16 cellular contexts compared by ENCODE assay signal in the genomic region with DNA sequence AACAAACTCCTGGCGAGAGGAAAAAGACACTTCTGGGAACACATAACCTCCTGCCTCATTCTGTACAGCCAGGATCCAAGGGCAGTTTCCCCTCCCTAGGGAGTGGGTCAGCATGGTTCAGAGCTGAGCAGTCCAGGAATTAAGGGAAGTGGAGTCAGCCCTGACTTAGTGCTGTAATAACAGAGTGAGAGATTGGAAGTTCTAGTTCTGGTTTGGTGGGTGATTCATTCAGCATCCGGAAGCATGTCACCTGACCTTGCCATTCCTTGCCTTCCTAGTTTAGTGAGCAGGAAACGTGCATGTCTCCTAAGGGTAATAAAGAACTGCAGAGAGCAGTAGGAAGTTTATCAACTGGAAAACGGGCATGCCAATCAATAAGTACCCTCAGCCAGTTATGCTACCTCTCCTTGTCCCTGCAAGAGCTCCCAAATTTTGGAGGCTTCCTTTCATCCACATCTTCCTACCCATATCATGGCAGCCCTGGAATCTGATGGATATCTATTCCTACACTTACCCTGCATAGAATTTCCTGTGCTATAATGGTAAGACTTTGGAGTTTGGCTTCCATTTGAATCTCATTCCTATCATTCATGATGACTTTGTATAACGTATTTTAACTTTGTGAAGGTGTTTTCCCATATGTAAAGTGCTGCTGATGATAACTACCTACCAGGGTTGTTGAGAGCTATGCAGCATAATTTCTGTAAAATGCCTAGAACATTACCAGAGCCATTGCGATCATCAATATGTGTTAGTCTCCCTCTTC. TPM values are rescaled to one million over a fixed set of nuclear protein-coding genes. Genes with fewer than 3 reads are reported as not detected.
DNase-seq lines count a peak whose midpoint lies in the region; ATAC-seq and TF ChIP-seq lines count a peak whose summit lies in the region.
"Had no signal": no experiment of that assay in that cellular context is flagged by ENCODE, and none has a peak within 500 bp of the region (broad histone marks: within the 10 kb centered on the region; RNA-seq: fewer than 3 reads in every experiment).

No MANE protein-coding gene starts in this region.

- H2BK5ac ChIP-seq in mesenchymal stem cell (ENCODE audit: low read depth, low read length, poor library complexity, severe bottlenecking): no peak overlapping the region

- no peak overlapping the region for H3K9ac ChIP-seq in PC-3 (ENCODE audit: low read length)
- peak overlapping the region; percentile 37 for H3K9ac ChIP-seq in mesenchymal stem cell (ENCODE audit: low read length)

- H3K36me3 ChIP-seq in PC-3 (ENCODE audit: low read depth, low read length) (peaks cover 4% of the 10 kb centered on the region; the same call in 1 of the 2 replicates), esophagus (ENCODE audit: control insufficient read depth in 2 of 2, insufficient read depth in 2 of 2, low read length in 1 of 2) (no peaks in the 10 kb centered on the region), mesenchymal stem cell (ENCODE audit: control insufficient read depth in 1 of 2, insufficient read depth in 2 of 2, low read depth in 1 of 2, low read length in 2 of 2) (no peaks in the 10 kb centered on the region), body of pancreas (replicated peaks in 1 of 2; ENCODE audit: insufficient read depth in 1 of 2, low read depth in 2 of 2) (no peaks in the 10 kb centered on the region)

- TF ChIP-seq CTCF in PC-3 (conservative IDR thresholded peaks at IDR 0.05; ENCODE audit: low read depth, low read length) (no peak), body of pancreas (IDR thresholded peaks at IDR 0.05) (no peak)

- H3K27me3 Mint-ChIP-seq in activated naive CD4-positive, alpha-beta T cell treated with anti-CD3 and anti-CD28 coated beads for 36 hours (ENCODE audit: low read depth): peaks cover 14% of the 10 kb centered on the region

- DNase-seq in Daoy (ENCODE audit: low read depth) (peak; percentile 13), PC-3 (peak; percentile 61), mesenchymal stem cell (peak; percentile 38), body of pancreas (no peak)
- no peak for DNase-seq in activated CD4-positive, alpha-beta T cell treated with anti-CD3 and anti-CD28 coated beads for 4 hours
- no peak for DNase-seq in activated naive CD4-positive, alpha-beta T cell treated with anti-CD3 and anti-CD28 coated beads for 36 hours
- DNase-seq: activated B cell treated with CpG ODN at 0.5 μM for 24 hours, C1 segment of cervical spinal cord, GDM1, NCI-H1436 treated with DMSO at 0.1 percent for 48 hours, NCI-H774 had no signal

- H3K4me2 ChIP-seq in PC-3 (ENCODE audit: low read length): peak overlapping the region; percentile 35; the same call in 1 of the 2 replicates
- H3K4me2 ChIP-seq in mesenchymal stem cell (ENCODE audit: low read length, poor library complexity, severe bottlenecking): no peak overlapping the region

- ATAC-seq in PC-3 (peak; percentile 74), body of pancreas (no peak), HG03378 (IDR thresholded peaks at IDR 0.05; ENCODE audit: unreplicated experiment) (no peak)

- no peak overlapping the region for H2AK5ac ChIP-seq in mesenchymal stem cell (ENCODE audit: low read length, severe bottlenecking)

- no TSS peak for BruUV-seq in PC-3 (replicated peaks; lab: Mats Ljungman, UMichigan)

- no peak overlapping the region for H3K23ac ChIP-seq in mesenchymal stem cell (ENCODE audit: low read length in 2 of 2)

- H3K36me3 Mint-ChIP-seq in activated naive CD4-positive, alpha-beta T cell treated with anti-CD3 and anti-CD28 coated beads for 36 hours (ENCODE audit: low read depth): peaks cover 8% of the 10 kb centered on the region

- H2BK12ac ChIP-seq in mesenchymal stem cell (ENCODE audit: low read length in 2 of 2): no peak overlapping the region

- H3K4ac ChIP-seq in mesenchymal stem cell (ENCODE audit: low read depth in 1 of 2, low read length in 2 of 2): no peak overlapping the region

- H3K27ac Mint-ChIP-seq in activated naive CD4-positive, alpha-beta T cell treated with anti-CD3 and anti-CD28 coated beads for 36 hours: no peak overlapping the region
- H3K27ac Mint-ChIP-seq: activated B cell treated with CpG ODN at 0.5 μM for 24 hours; stimulated activated memory B cell treated with anti-CD40 and anti-IgM and Interleukin-4, amounts not matched to agents 10 μg/mL and 1 μg/mL and 100 μg/mL, for 72 hours had no signal

- no peaks in the 10 kb centered on the region for H3K9me2 ChIP-seq in PC-3 (replicated peaks; ENCODE audit: low read length)

- H3K4me3 ChIP-seq in PC-3 (ENCODE audit: low read length) (no peak overlapping the region), esophagus (ENCODE audit: low read depth in 1 of 2, low read length in 2 of 2) (no peak overlapping the region), mesenchymal stem cell (ENCODE audit: insufficient read depth in 1 of 2, low read depth in 1 of 2, low read length in 2 of 2) (no peak overlapping the region), body of pancreas (no peak overlapping the region)
- H3K4me3 ChIP-seq: SK-N-MC had no signal

- no peak overlapping the region for H2BK15ac ChIP-seq in mesenchymal stem cell (ENCODE audit: low read depth, poor library complexity, severe bottlenecking)

- H2BK120ac ChIP-seq in mesenchymal stem cell (ENCODE audit: low read depth, low read length): no peak overlapping the region

- H3K14ac ChIP-seq in mesenchymal stem cell (ENCODE audit: low read length in 2 of 2): no peak overlapping the region

- WGBS in esophagus, 2 donors: 69 to 71% methylated on average over 6 of the region's 6 CpGs
- WGBS in mesenchymal stem cell: 51% methylated on average over 4 of the region's 6 CpGs
- WGBS in body of pancreas, 2 donors: 53 to 60% methylated on average over 6 of the region's 6 CpGs

- no peak overlapping the region for H4K91ac ChIP-seq in mesenchymal stem cell (ENCODE audit: low read length)

- peak overlapping the region; percentile 14 for H3K27ac ChIP-seq in PC-3 (ENCODE audit: low read length)
- peak overlapping the region; percentile 43 to 83 for H3K27ac ChIP-seq in esophagus (ENCODE audit: low read depth in 2 of 2, low read length in 1 of 2)
- H3K27ac ChIP-seq in mesenchymal stem cell (ENCODE audit: low read length, poor library complexity, severe bottlenecking): peak overlapping the region; percentile 49
- H3K27ac ChIP-seq in body of pancreas: no peak overlapping the region
- H3K27ac ChIP-seq: SK-N-MC had no signal

- no peaks in the 10 kb centered on the region for H3K79me2 ChIP-seq in PC-3 (ENCODE audit: low read length)

- H3K27me3 ChIP-seq in PC-3 (ENCODE audit: low read length) (no peaks in the 10 kb centered on the region), esophagus (ENCODE audit: control insufficient read depth in 1 of 2, insufficient read depth in 2 of 2, low read length in 2 of 2) (no peaks in the 10 kb centered on the region), mesenchymal stem cell (ENCODE audit: control insufficient read depth in 1 of 2, insufficient read depth in 1 of 2, low read length in 2 of 2) (no peaks in the 10 kb centered on the region), body of pancreas (no peaks in the 10 kb centered on the region)

- CTCF ChIA-PET in PC-3 (lab: Charles Lee): no interaction called here
- CTCF ChIA-PET in activated naive CD4-positive, alpha-beta T cell treated with anti-CD3 and anti-CD28 coated beads for 36 hours (lab: Charles Lee): no interaction called here

- H4K20me1 ChIP-seq in PC-3 (ENCODE audit: low read length): no peaks in the 10 kb centered on the region

- intact Hi-C loops in PC-3 (cut with micrococcal nuclease): no loop called here
- intact Hi-C loops in body of pancreas (cut with DNase I): no loop called here
- intact Hi-C loops in activated naive CD4-positive, alpha-beta T cell treated with anti-CD3 and anti-CD28 coated beads for 36 hours (cut with micrococcal nuclease): no loop called here

- no peaks in the 10 kb centered on the region for H3F3A ChIP-seq in PC-3 (ENCODE audit: low read length, unreplicated experiment)

- TF ChIP-seq POLR2A in body of pancreas (IDR thresholded peaks at IDR 0.05): no peak

- H3K9me3 Mint-ChIP-seq in activated naive CD4-positive, alpha-beta T cell treated with anti-CD3 and anti-CD28 coated beads for 36 hours: peaks cover 22% of the 10 kb centered on the region

- H3K18ac ChIP-seq in mesenchymal stem cell (ENCODE audit: low read depth in 1 of 2, low read length in 2 of 2): no peak overlapping the region

- H3K79me1 ChIP-seq in mesenchymal stem cell (replicated peaks; ENCODE audit: low read length, poor library complexity, severe bottlenecking): no peaks in the 10 kb centered on the region

- H3K4me3 Mint-ChIP-seq in activated naive CD4-positive, alpha-beta T cell treated with anti-CD3 and anti-CD28 coated beads for 36 hours: no peak overlapping the region
- H3K4me3 Mint-ChIP-seq: activated B cell treated with CpG ODN at 0.5 μM for 24 hours; neural crest cell; stimulated activated memory B cell treated with anti-CD40 and anti-IgM and Interleukin-4, amounts not matched to agents 10 μg/mL and 1 μg/mL and 100 μg/mL, for 72 hours had no signal

- H4K8ac ChIP-seq in mesenchymal stem cell (ENCODE audit: low read length): no peak overlapping the region

- H3K4me1 Mint-ChIP-seq in activated naive CD4-positive, alpha-beta T cell treated with anti-CD3 and anti-CD28 coated beads for 36 hours (ENCODE audit: low read depth): no peaks in the 10 kb centered on the region
- H3K4me1 Mint-ChIP-seq: activated B cell treated with CpG ODN at 0.5 μM for 24 hours; neural crest cell; stimulated activated memory B cell treated with anti-CD40 and anti-IgM and Interleukin-4, amounts not matched to agents 10 μg/mL and 1 μg/mL and 100 μg/mL, for 72 hours had no signal

- H3K9me3 ChIP-seq in PC-3 (ENCODE audit: low read length) (no peaks in the 10 kb centered on the region; the same call in 1 of the 2 replicates), esophagus (ENCODE audit: control insufficient read depth in 2 of 2, insufficient read depth in 1 of 2, low read depth in 1 of 2, low read length in 1 of 2) (peaks cover 3% of the 10 kb centered on the region in 2 donors), mesenchymal stem cell (ENCODE audit: control insufficient read depth, low read length) (peaks cover 28% of the 10 kb centered on the region), body of pancreas (no peaks in the 10 kb centered on the region)

- H3K4me1 ChIP-seq in PC-3 (ENCODE audit: insufficient read depth, low read length): peaks cover 15% of the 10 kb centered on the region
- H3K4me1 ChIP-seq in esophagus (ENCODE audit: control insufficient read depth in 2 of 2, insufficient read depth in 2 of 2, low read length in 1 of 2): no peaks in the 10 kb centered on the region
- peaks cover 2% of the 10 kb centered on the region for H3K4me1 ChIP-seq in mesenchymal stem cell (ENCODE audit: control insufficient read depth, insufficient read depth, low read depth, low read length)
- no peaks in the 10 kb centered on the region for H3K4me1 ChIP-seq in body of pancreas

- no peak overlapping the region for H2AFZ ChIP-seq in PC-3 (ENCODE audit: low read length)
- H2AFZ ChIP-seq in mesenchymal stem cell (ENCODE audit: low read depth, low read length): no peak overlapping the region

- POLR2A ChIA-PET in PC-3 (lab: Charles Lee; ENCODE audit: unreplicated experiment): no interaction called here

RNA-seq across cellular contexts. Expression of a gene that starts 28.5 kb away (rescaled TPM):
- total RNA-seq in Daoy (2014; rRNA removed; shearing (Covaris generic)): 22.8 and 32.1 TPM in 2 replicates
- 25.6 and 36.8 TPM in 2 replicates for total RNA-seq in PC-3 (2014; rRNA removed)
- 10 to 100 TPM; 16.4 to 27.0 TPM for polyA plus RNA-seq in esophagus
- 22.2 TPM for polyA plus RNA-seq in mesenchymal stem cell (2013, experiment 1 of 2)
- 27.1 TPM for polyA plus RNA-seq in mesenchymal stem cell (2013, experiment 2 of 2)
- 10 to 100 TPM; 16.9 to 17.5 TPM for total RNA-seq in body of pancreas
- total RNA-seq in activated naive CD4-positive, alpha-beta T cell treated with anti-CD3 and anti-CD28 coated beads for 36 hours: 10 to 100 TPM; 58.8 to 61.1 TPM

RNA-seq across cellular contexts. Expression of a gene that starts 31.9 kb away (rescaled TPM):
- total RNA-seq in Daoy (2014; rRNA removed; shearing (Covaris generic)): 0.17 and 1.0 TPM in 2 replicates
- total RNA-seq in PC-3 (2014; rRNA removed): 4.3 and 8.6 TPM in 2 replicates
- polyA plus RNA-seq in esophagus: 1 to 10 TPM; 5.4 to 7.0 TPM
- 0.01 TPM for polyA plus RNA-seq in mesenchymal stem cell (2013, experiment 1 of 2)
- polyA plus RNA-seq in mesenchymal stem cell (2013, experiment 2 of 2): 0.01 TPM
- total RNA-seq in body of pancreas: under 1 TPM in 1 of 2 donors, not detected in 1; 0.26 TPM
- total RNA-seq in activated naive CD4-positive, alpha-beta T cell treated with anti-CD3 and anti-CD28 coated beads for 36 hours: not detected
- total RNA-seq: activated B cell treated with CpG ODN at 0.5 μM for 24 hours, neural crest cell had no signal

Comparison
In these comparisons a context has a peak if more than half of its experiments do, and no peak if none do; other contexts are left out.
1. DNase-seq: peak in Daoy (single experiment), PC-3 (single experiment) and mesenchymal stem cell (single experiment); none in body of pancreas (0 of 4), activated CD4-positive, alpha-beta T cell treated with anti-CD3 and anti-CD28 coated beads for 4 hours (0 of 2) and activated naive CD4-positive, alpha-beta T cell treated with anti-CD3 and anti-CD28 coated beads for 36 hours (single experiment).
2. H3K27ac ChIP-seq: peak in PC-3 (single experiment), esophagus (2 of 2) and mesenchymal stem cell (single experiment); none in body of pancreas (0 of 4).